ENCODE assay signal across 8 cellular contexts in the genomic region with DNA sequence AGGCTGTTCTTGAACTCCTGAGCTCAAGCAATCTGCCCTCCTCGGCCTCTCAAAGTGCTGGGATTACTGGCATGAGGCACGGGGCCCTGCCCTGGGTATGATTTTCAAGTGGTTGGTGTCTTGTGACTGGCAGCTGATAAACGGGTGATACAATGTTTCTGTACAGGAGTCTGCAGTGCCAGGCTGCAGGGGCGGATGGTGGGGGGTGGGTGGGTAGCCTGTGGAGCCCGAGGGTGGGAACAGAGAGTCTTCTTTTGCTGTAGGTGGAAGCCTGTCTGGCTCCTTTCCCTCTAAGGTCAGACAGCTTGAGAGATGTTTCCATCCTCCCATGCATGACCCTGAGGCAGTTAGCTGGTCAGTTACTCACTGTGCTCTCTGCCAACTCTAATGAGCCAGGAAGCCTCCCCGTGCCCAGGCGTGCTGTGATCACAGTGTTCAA. TPM values are rescaled to one million over a fixed set of nuclear protein-coding genes. Genes with fewer than 3 reads are reported as not detected.
DNase-seq lines count a peak whose midpoint lies in the region; ATAC-seq, FAIRE-seq and TF ChIP-seq lines count a peak whose summit lies in the region.
"Not testable (repeated sequence)": the region's sequence is repeated elsewhere in the genome, so short reads cannot be mapped to it uniquely, and the experiment has no call there.

No MANE protein-coding gene starts in this region.

- WGBS in tibial nerve, 2 donors: 24 to 40% methylated on average over 5 to 6 of the region's 7 CpGs

- peak; percentile 99 for FAIRE-seq in keratinocyte (lab: Jason Lieb, UNC)

- TF ChIP-seq CTCF in HFFc6 (IDR thresholded peaks at IDR 0.05); PC-3 (conservative IDR thresholded peaks at IDR 0.05; ENCODE audit: low read depth, low read length); dorsolateral prefrontal cortex (IDR thresholded peaks at IDR 0.05 in 54 of 56, conservative IDR thresholded peaks at IDR 0.05 in 2 of 56; ENCODE audit: low read depth in 1 of 56, partially characterized antibody in 56 of 56); keratinocyte (optimal IDR thresholded peaks at IDR 0.05 in 1 of 3, IDR thresholded peaks at IDR 0.05 in 1 of 3, conservative IDR thresholded peaks at IDR 0.05 in 1 of 3; ENCODE audit: extremely low read depth in 1 of 3, insufficient read depth in 2 of 3, low read length in 3 of 3); osteocyte (IDR thresholded peaks at IDR 0.05); tibial nerve (IDR thresholded peaks at IDR 0.05): not testable (repeated sequence)

- H3K9me3 Mint-ChIP-seq in HFFc6; osteocyte (ENCODE audit: unreplicated experiment): not testable (repeated sequence)

- peak; percentile 97 for ATAC-seq in PC-3

- DNase-seq in HFFc6 (peak; percentile 32), PC-3 (peak; percentile 52), adipocyte (ENCODE audit: low read depth) (peak; percentile 31), dorsolateral prefrontal cortex (peak in 3 of 10 donors; percentile 19 to 54 (median 43)), glomerular visceral epithelial cell (ENCODE audit: extremely low spot score) (peak; percentile 44), tibial nerve (ENCODE audit: low spot score in 2 of 2) (peak in 1 of 2 donors; percentile 10)
- not testable (repeated sequence) for DNase-seq in keratinocyte (ENCODE audit: low read depth, low spot score); osteocyte (ENCODE audit: extremely low spot score, unreplicated experiment)

- H3K27ac ChIP-seq in PC-3 (ENCODE audit: low read length): peak overlapping the region; percentile 64
- H3K27ac ChIP-seq in dorsolateral prefrontal cortex: peak overlapping the region in 49 of 59 donors; percentile 4 to 94 (median 70)
- peak overlapping the region; percentile 56 for H3K27ac ChIP-seq in keratinocyte (ENCODE audit: control insufficient read depth, insufficient read depth, low read length)
- peak overlapping the region in 3 of 4 donors; percentile 40 to 81 (median 79) for H3K27ac ChIP-seq in tibial nerve

- POLR2A ChIA-PET in PC-3 (lab: Charles Lee; ENCODE audit: unreplicated experiment): interaction anchor here (0.6 kb wide), 1 partner anchor 41 kb away, joined by 7 read pairs; no protein-coding TSS in a partner anchor

- not testable (repeated sequence) for H3K9me3 ChIP-seq in PC-3 (ENCODE audit: low read length); adipocyte (ENCODE audit: control insufficient read depth, low read length); keratinocyte (ENCODE audit: control insufficient read depth, low read depth, low read length); tibial nerve

- not testable (repeated sequence) for H3K9me1 ChIP-seq in keratinocyte (ENCODE audit: control insufficient read depth, extremely low read depth, insufficient read depth, low read length)

- H4K20me1 ChIP-seq in PC-3 (ENCODE audit: low read length); keratinocyte (ENCODE audit: control insufficient read depth, extremely low read depth, insufficient read depth, low read length): not testable (repeated sequence)

- H3K4me3 ChIP-seq in PC-3 (ENCODE audit: low read length); adipocyte (ENCODE audit: low read length); dorsolateral prefrontal cortex; keratinocyte (ENCODE audit: control insufficient read depth in 2 of 3, extremely low read depth in 1 of 3, insufficient read depth in 2 of 3, low read depth in 1 of 3, low read length in 3 of 3); tibial nerve: not testable (repeated sequence)

- H3K27me3 Mint-ChIP-seq in HFFc6 (ENCODE audit: insufficient read depth); osteocyte (ENCODE audit: unreplicated experiment): not testable (repeated sequence)

- H3K27ac Mint-ChIP-seq in HFFc6: peak overlapping the region; percentile 43; the same call in 1 of the 2 replicates
- H3K27ac Mint-ChIP-seq in osteocyte (ENCODE audit: unreplicated experiment): peak overlapping the region; percentile 83

- H3F3A ChIP-seq in PC-3 (ENCODE audit: low read length, unreplicated experiment): not testable (repeated sequence)

- H3K4me2 ChIP-seq in PC-3 (ENCODE audit: low read length): not testable (repeated sequence)
- peak overlapping the region; percentile 59 for H3K4me2 ChIP-seq in keratinocyte (ENCODE audit: control insufficient read depth, extremely low read depth, insufficient read depth, low read depth, low read length)

- not testable (repeated sequence) for TF ChIP-seq POLR2A in tibial nerve (IDR thresholded peaks at IDR 0.05)

- not testable (repeated sequence) for H3K9me2 ChIP-seq in PC-3 (replicated peaks; ENCODE audit: low read length)

- H3K36me3 ChIP-seq in PC-3 (ENCODE audit: low read depth, low read length); adipocyte (ENCODE audit: control insufficient read depth, insufficient read depth, low read length, severe bottlenecking); keratinocyte (ENCODE audit: control insufficient read depth in 2 of 2, extremely low read depth in 1 of 2, insufficient read depth in 2 of 2, low read length in 2 of 2); tibial nerve: not testable (repeated sequence)

- intact Hi-C loops in PC-3 (cut with micrococcal nuclease): not testable (repeated sequence)
- intact Hi-C loops in dorsolateral prefrontal cortex (cut with DNase I): loop anchor here in 1 of 2 donors (2.0 to 10.0 kb wide), 3 partner anchors 20 to 60 kb away; a partner anchor contains a TSS

- not testable (repeated sequence) for H3K27me3 ChIP-seq in PC-3 (ENCODE audit: low read length); adipocyte (replicated peaks; ENCODE audit: control insufficient read depth, insufficient read depth, low read length); dorsolateral prefrontal cortex; keratinocyte (ENCODE audit: control insufficient read depth, extremely low read depth, insufficient read depth, low read length); tibial nerve

- H3K36me3 Mint-ChIP-seq in HFFc6 (ENCODE audit: low read depth); osteocyte (ENCODE audit: unreplicated experiment): not testable (repeated sequence)

- H2AFZ ChIP-seq in PC-3 (ENCODE audit: low read length); keratinocyte (ENCODE audit: control insufficient read depth, low read length): not testable (repeated sequence)

- not testable (repeated sequence) for H3K9ac ChIP-seq in PC-3 (ENCODE audit: low read length); adipocyte (ENCODE audit: low read length)
- H3K9ac ChIP-seq in keratinocyte (ENCODE audit: control insufficient read depth, extremely low read depth, insufficient read depth, low read length): peak overlapping the region; percentile 46

- peaks cover 43% of the 10 kb centered on the region for H3K4me1 Mint-ChIP-seq in HFFc6 (ENCODE audit: low read depth)
- peaks cover 56% of the 10 kb centered on the region for H3K4me1 Mint-ChIP-seq in osteocyte (ENCODE audit: unreplicated experiment)

- CTCF ChIA-PET in PC-3 (lab: Charles Lee): interaction anchor here (0.6 kb wide), 1 partner anchor 8 kb away, joined by 3 read pairs; no protein-coding TSS in a partner anchor

- dilution Hi-C loops in keratinocyte (cut with MboI; ENCODE audit: extremely low pct_ligation_motif_present, low sequenced_read_pairs): not testable (repeated sequence)

- not testable (repeated sequence) for H3K4me3 Mint-ChIP-seq in HFFc6; osteocyte (ENCODE audit: unreplicated experiment)

- not testable (repeated sequence) for TF ChIP-seq EP300 in tibial nerve (IDR thresholded peaks at IDR 0.05)

- H3K79me2 ChIP-seq in PC-3 (ENCODE audit: low read length) (peaks cover 76% of the 10 kb centered on the region), keratinocyte (ENCODE audit: control insufficient read depth, insufficient read depth, low read length) (peaks cover 19% of the 10 kb centered on the region)

- not testable (repeated sequence) for BruUV-seq in PC-3 (replicated peaks; lab: Mats Ljungman, UMichigan)

- H3K4me1 ChIP-seq in PC-3 (ENCODE audit: insufficient read depth, low read length) (peaks cover 13% of the 10 kb centered on the region), adipocyte (ENCODE audit: control insufficient read depth, insufficient read depth, low read length) (peaks cover 18% of the 10 kb centered on the region), keratinocyte (ENCODE audit: control insufficient read depth, extremely low read depth, insufficient read depth, low read length) (peaks cover 34% of the 10 kb centered on the region), tibial nerve (peaks cover 0 to 69% (median 24%) of the 10 kb centered on the region in 4 donors)

RNA-seq across cellular contexts. Expression of a gene that starts 39.2 kb away (rescaled TPM):
- 10 to 100 TPM; 25.9 to 34.6 (median 30.0) TPM for total RNA-seq in HFFc6 (2021; fragmentation: NEBNext Ultra II Directional; extraction: Animal tissue kit (Norgen Biotek cat#: 25700))
- 126 and 148 TPM in 2 replicates for total RNA-seq in PC-3 (2014; rRNA removed)
- total RNA-seq in dorsolateral prefrontal cortex: 10 to 100 TPM; 19.8 to 70.4 (median 32.7) TPM
- polyA plus RNA-seq in keratinocyte: 23.2 to 38.9 TPM (median 24.6 TPM) in 3 replicates
- 4.4 TPM for polyA plus RNA-seq in keratinocyte (2011; ENCODE audit: low read depth)
- polyA plus RNA-seq in keratinocyte (2011; cell fraction: cytosol; rRNA removed): 28.3 and 29.2 TPM in 2 replicates
- 17.5 and 18.9 TPM in 2 replicates for polyA plus RNA-seq in keratinocyte (2011; cell fraction: nucleus; rRNA removed)
- polyA plus RNA-seq in keratinocyte (2012; ENCODE audit: low replicate concordance): 11.6 and 27.8 TPM in 2 replicates
- 11.4 to 49.8 TPM (median 17.7 TPM) in 3 replicates for polyA minus RNA-seq in keratinocyte
- 13.0 TPM for polyA minus RNA-seq in keratinocyte (2011; cell fraction: cytosol; rRNA and poly(A)+ RNA removed)
- 5.6 and 9.4 TPM in 2 replicates for polyA minus RNA-seq in keratinocyte (2011; cell fraction: nucleus; rRNA and poly(A)+ RNA removed)
- total RNA-seq in osteocyte: 73.1 and 74.8 TPM in 2 replicates
- total RNA-seq in tibial nerve: 100 to 1,000 TPM in 2 of 4 donors, 10 to 100 TPM in 2; 68.1 to 162 (median 122) TPM
